7 cellular contexts compared by ENCODE assay signal in the genomic region with DNA sequence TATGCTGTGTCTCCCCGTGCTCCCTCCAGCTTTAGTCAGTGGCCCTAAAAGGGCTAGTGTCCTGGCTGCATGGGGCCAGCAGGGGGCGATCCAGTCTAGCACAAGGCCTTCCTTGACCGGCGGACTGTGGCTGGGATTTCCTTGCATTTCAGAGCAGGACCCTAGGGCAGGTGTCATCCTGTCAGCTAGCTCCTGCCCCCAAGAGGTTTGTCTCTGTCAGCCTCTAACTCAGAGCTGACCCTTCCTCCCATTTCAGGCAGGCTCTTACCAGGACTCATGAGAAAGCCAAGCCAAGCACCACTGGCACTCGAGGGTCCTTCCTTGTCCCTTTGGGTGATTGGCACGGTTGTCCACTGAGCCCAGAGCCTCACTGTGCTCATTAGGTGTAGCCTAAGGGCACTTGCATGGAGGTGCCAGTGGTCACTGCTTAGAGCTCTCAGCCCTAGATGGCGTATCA.
A peak's percentile ranks its signal among the peaks of the same experiment; 100 is the strongest.
DNase-seq lines count a peak whose midpoint lies in the region; ATAC-seq and TF ChIP-seq lines count a peak whose summit lies in the region.

No MANE protein-coding gene starts in this region.

- peak; percentile 23 for TF ChIP-seq POLR2A in GM10847 (IDR thresholded peaks at IDR 0.05; ENCODE audit: extremely low read depth, insufficient read length)

- H3K36me3 Mint-ChIP-seq in neural crest cell (ENCODE audit: low read depth) = no peaks in the 10 kb centered on the region

- H3K4me1 Mint-ChIP-seq in neural crest cell = no peaks in the 10 kb centered on the region

- TF ChIP-seq CTCF in neural crest cell (conservative IDR thresholded peaks at IDR 0.05) = peak; percentile 47

- H3K27ac Mint-ChIP-seq in neural crest cell (ENCODE audit: unreplicated experiment) = no peak overlapping the region

- H3K27me3 Mint-ChIP-seq in neural crest cell (ENCODE audit: low read depth) = no peaks in the 10 kb centered on the region

- peaks cover 19% of the 10 kb centered on the region for H3K9me3 Mint-ChIP-seq in neural crest cell

- ATAC-seq in GM21360 (IDR thresholded peaks at IDR 0.05; ENCODE audit: unreplicated experiment) = peak; percentile 74
- peak; percentile 68 for ATAC-seq in HG03460 (IDR thresholded peaks at IDR 0.05; ENCODE audit: unreplicated experiment)

- H3K4me3 Mint-ChIP-seq in neural crest cell = no peak overlapping the region

- DNase-seq in SKM-1 (lab: John Stamatoyannopoulos, UW; ENCODE audit: unreplicated experiment) (peak; percentile 85), dermis blood vessel endothelial cell (peak; percentile 57), neural crest cell (ENCODE audit: low read depth, low spot score) (no peak), NCI-H1105 treated with DMSO at 0.1 percent for 48 hours (lab: John Stamatoyannopoulos, UW) (no peak)

Comparison
In these comparisons a context has a peak if more than half of its experiments do, and no peak if none do; other contexts are left out.
1. DNase-seq: peak in SKM-1 (single experiment) and dermis blood vessel endothelial cell (single experiment); none in neural crest cell (single experiment) and NCI-H1105 treated with DMSO at 0.1 percent for 48 hours (single experiment).